Comparison of ENCODE assay signal across 13 cellular contexts in the genomic region with DNA sequence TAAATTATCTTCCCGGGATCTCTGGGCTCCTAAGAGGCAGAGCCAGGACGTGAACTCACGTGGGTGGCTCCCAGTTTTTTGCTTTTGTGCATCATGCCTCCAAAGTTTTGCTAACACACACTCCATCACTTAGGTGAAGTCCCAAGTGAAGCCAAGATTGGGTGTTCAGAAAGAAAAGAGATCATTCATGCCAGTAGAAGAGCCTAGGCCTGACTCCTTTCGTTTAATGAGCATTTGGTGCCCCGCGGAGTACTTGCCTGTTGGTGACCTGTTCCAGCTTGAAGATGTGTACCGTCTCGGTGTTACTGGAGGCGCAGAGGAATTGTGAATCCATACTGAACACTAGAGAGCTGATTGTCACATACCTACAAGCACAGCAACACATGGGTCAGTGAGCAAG. TPM values are rescaled to one million over a fixed set of nuclear protein-coding genes. Genes with fewer than 3 reads are reported as not detected.
A peak's percentile ranks its signal among the peaks of the same experiment; 100 is the strongest.
DNase-seq lines count a peak whose midpoint lies in the region; ATAC-seq and TF ChIP-seq lines count a peak whose summit lies in the region.
"Had no signal": no experiment of that assay in that cellular context is flagged by ENCODE, and none has a peak within 500 bp of the region (broad histone marks: within the 10 kb centered on the region; RNA-seq: fewer than 3 reads in every experiment).

No MANE protein-coding gene starts in this region.

- peaks cover 28% of the 10 kb centered on the region for H3K4me1 ChIP-seq in psoas muscle

- H3K4me3 ChIP-seq in psoas muscle, result no peak overlapping the region
- H3K4me3 ChIP-seq: A549, BLaER1, GM23248 had no signal

- no peak for DNase-seq in activated CD8-positive, alpha-beta memory T cell treated with anti-CD3 and anti-CD28 coated beads, Interleukin-2, amount 10 ng/mL, durations not matched to agents 7 days and 5 days
- no peak for DNase-seq in activated CD8-positive, alpha-beta memory T cell treated with anti-CD3 and anti-CD28 coated beads, Interleukin-2, amount 50 U/mL, for 4 hours
- no peak for DNase-seq in stimulated activated naive CD8-positive, alpha-beta T cell treated with anti-CD3 and anti-CD28 coated beads, Interleukin-15, amount 100 ng/mL, for 72 hours
- no peak for DNase-seq in stimulated activated naive CD8-positive, alpha-beta T cell treated with anti-CD3 and anti-CD28 coated beads, Interleukin-15, Interleukin-2, amounts not matched to agents 100 U/mL and 50 U/mL, for 24 hours
- DNase-seq in psoas muscle (no peak), AG08396 (ENCODE audit: low spot score) (no peak)
- DNase-seq: AML-193, DMS53, GM23248 had no signal

- ATAC-seq in activated CD8-positive, alpha-beta memory T cell treated with anti-CD3 and anti-CD28 coated beads, Interleukin-2, amount 10 ng/mL, durations not matched to agents 7 days and 5 days, result no peak
- ATAC-seq in stimulated activated naive CD8-positive, alpha-beta T cell treated with anti-CD3 and anti-CD28 coated beads, Interleukin-15, amount 100 ng/mL, for 72 hours, result no peak
- no peak for ATAC-seq in stimulated activated naive CD8-positive, alpha-beta T cell treated with anti-CD3 and anti-CD28 coated beads, Interleukin-15, Interleukin-2, amounts not matched to agents 100 U/mL and 50 U/mL, for 24 hours
- ATAC-seq in psoas muscle, result no peak
- no peak for ATAC-seq in GM18867 (IDR thresholded peaks at IDR 0.05; ENCODE audit: unreplicated experiment)
- ATAC-seq: A549, HCT116 had no signal

- no peak for TF ChIP-seq CTCF in psoas muscle (IDR thresholded peaks at IDR 0.05)

- no peaks in the 10 kb centered on the region for H3K27me3 ChIP-seq in psoas muscle (ENCODE audit: insufficient read depth in 3 of 3, low read length in 2 of 3)
- H3K27me3 ChIP-seq: BLaER1 had no signal

- no peaks in the 10 kb centered on the region for H3K9me3 Mint-ChIP-seq in activated CD8-positive, alpha-beta memory T cell treated with anti-CD3 and anti-CD28 coated beads, Interleukin-2, amount 10 ng/mL, durations not matched to agents 7 days and 5 days (ENCODE audit: low read depth)
- H3K9me3 Mint-ChIP-seq in stimulated activated naive CD8-positive, alpha-beta T cell treated with anti-CD3 and anti-CD28 coated beads, Interleukin-15, amount 100 ng/mL, for 72 hours, result no peaks in the 10 kb centered on the region

- H3K36me3 Mint-ChIP-seq in activated CD8-positive, alpha-beta memory T cell treated with anti-CD3 and anti-CD28 coated beads, Interleukin-2, amount 10 ng/mL, durations not matched to agents 7 days and 5 days, result peaks cover 61% of the 10 kb centered on the region

- CTCF ChIA-PET in activated CD8-positive, alpha-beta memory T cell treated with anti-CD3 and anti-CD28 coated beads, Interleukin-2, amount 10 ng/mL, durations not matched to agents 7 days and 5 days (lab: Charles Lee), result interaction anchor here (0.6 to 15.7 kb wide), 4 partner anchors 28 to 185 kb away, joined by 4 to 260 read pairs (median 62); a partner anchor contains a TSS

- peak overlapping the region; percentile 57 for H3K27ac ChIP-seq in psoas muscle
- H3K27ac ChIP-seq: A549, BLaER1, GM23248 had no signal

- no peaks in the 10 kb centered on the region for H3K9me3 ChIP-seq in psoas muscle
- H3K9me3 ChIP-seq: A549, BLaER1 had no signal

- WGBS in psoas muscle, 3 donors, result 87 to 92% (median 87%) methylated on average over 9 of the region's 9 CpGs

- H3K4me1 Mint-ChIP-seq in activated CD8-positive, alpha-beta memory T cell treated with anti-CD3 and anti-CD28 coated beads, Interleukin-2, amount 10 ng/mL, durations not matched to agents 7 days and 5 days, result peaks cover 32% of the 10 kb centered on the region
- H3K4me1 Mint-ChIP-seq in stimulated activated naive CD8-positive, alpha-beta T cell treated with anti-CD3 and anti-CD28 coated beads, Interleukin-15, amount 100 ng/mL, for 72 hours, result peaks cover 43% of the 10 kb centered on the region

- intact Hi-C loops in psoas muscle (cut with DNase I), result loop anchor here in 1 of 2 donors (10.0 kb wide), 1 partner anchor 168 kb away; no protein-coding TSS in a partner anchor

- H3K27ac Mint-ChIP-seq in activated CD8-positive, alpha-beta memory T cell treated with anti-CD3 and anti-CD28 coated beads, Interleukin-2, amount 10 ng/mL, durations not matched to agents 7 days and 5 days, result peak overlapping the region; percentile 21
- peak overlapping the region; percentile 34 to 36 for H3K27ac Mint-ChIP-seq in stimulated activated naive CD8-positive, alpha-beta T cell treated with anti-CD3 and anti-CD28 coated beads, Interleukin-15, amount 100 ng/mL, for 72 hours

- peaks cover 10 to 77% of the 10 kb centered on the region in 2 donors for H3K36me3 ChIP-seq in psoas muscle (ENCODE audit: insufficient read depth in 1 of 2, low read depth in 1 of 2)
- H3K36me3 ChIP-seq: BLaER1 had no signal

- no peak overlapping the region for H3K4me3 Mint-ChIP-seq in activated CD8-positive, alpha-beta memory T cell treated with anti-CD3 and anti-CD28 coated beads, Interleukin-2, amount 10 ng/mL, durations not matched to agents 7 days and 5 days
- H3K4me3 Mint-ChIP-seq in stimulated activated naive CD8-positive, alpha-beta T cell treated with anti-CD3 and anti-CD28 coated beads, Interleukin-15, amount 100 ng/mL, for 72 hours, result no peak overlapping the region

- H3K27me3 Mint-ChIP-seq in activated CD8-positive, alpha-beta memory T cell treated with anti-CD3 and anti-CD28 coated beads, Interleukin-2, amount 10 ng/mL, durations not matched to agents 7 days and 5 days, result no peaks in the 10 kb centered on the region
- no peaks in the 10 kb centered on the region for H3K27me3 Mint-ChIP-seq in stimulated activated naive CD8-positive, alpha-beta T cell treated with anti-CD3 and anti-CD28 coated beads, Interleukin-15, amount 100 ng/mL, for 72 hours

RNA-seq across cellular contexts. Expression of a gene that starts 24.1 kb away (rescaled TPM):
- total RNA-seq in activated CD8-positive, alpha-beta memory T cell treated with anti-CD3 and anti-CD28 coated beads, Interleukin-2, amount 10 ng/mL, durations not matched to agents 7 days and 5 days, result 10 to 100 TPM; 45.5 to 47.7 TPM
- 100 to 1,000 TPM in 2 of 4 donors, 10 to 100 TPM in 2; 80.3 to 197 (median 117) TPM for total RNA-seq in psoas muscle
- polyA plus RNA-seq in psoas muscle, result 100 to 1,000 TPM; 128 to 152 (median 136) TPM
